Comparison of ENCODE assay signal across 20 cellular contexts in genomic region chr7:158549834-158550700, GRCh38. TPM values are rescaled to one million over a fixed set of nuclear protein-coding genes. Genes with fewer than 3 reads are reported as not detected.
DNase-seq lines count a peak whose midpoint lies in the region; ATAC-seq and TF ChIP-seq lines count a peak whose summit lies in the region.
"Had no signal": no experiment of that assay in that cellular context is flagged by ENCODE, and none has a peak within 500 bp of the region (broad histone marks: within the 10 kb centered on the region; RNA-seq: fewer than 3 reads in every experiment).

No MANE protein-coding gene starts in this region.

- peaks cover 0 to 3% (median 0%) of the 10 kb centered on the region in 7 donors for H3K9me3 Mint-ChIP-seq in CD14-positive monocyte
- H3K9me3 Mint-ChIP-seq: CD4-positive, alpha-beta memory T cell; T-helper 1 cell treated with Interleukin-12 subunit alpha and Interleukin-12 subunit beta and Interleukin-4 antibody, amounts not matched to agents 30 μg/mL and 1 μg/mL, for 36 hours had no signal

- H3K36me3 ChIP-seq in SJSA1 (peaks cover 53% of the 10 kb centered on the region), gastrocnemius medialis (no peaks in the 10 kb centered on the region), HAP-1 (replicated peaks) (no peaks in the 10 kb centered on the region), colonic mucosa (no peaks in the 10 kb centered on the region)
- H3K36me3 ChIP-seq: adrenal gland had no signal

- peak overlapping the region; percentile 62 for H3K27ac ChIP-seq in SJSA1
- H3K27ac ChIP-seq in gastrocnemius medialis = no peak overlapping the region
- H3K27ac ChIP-seq in colonic mucosa = no peak overlapping the region
- H3K27ac ChIP-seq: adrenal gland, SK-N-MC had no signal

- in situ Hi-C loops in gastrocnemius medialis (cut with MboI; ENCODE audit: low sequenced_read_pairs in 4 of 4) = no loop called here
- in situ Hi-C loops in HAP-1 (cut with MboI; ENCODE audit: low sequenced_read_pairs) = no loop called here

- H3K4me3 ChIP-seq in SJSA1 = no peak overlapping the region
- peak overlapping the region; percentile 14 to 37 (median 32) for H3K4me3 ChIP-seq in gastrocnemius medialis
- H3K4me3 ChIP-seq in HAP-1 = no peak overlapping the region
- H3K4me3 ChIP-seq in colonic mucosa = no peak overlapping the region
- H3K4me3 ChIP-seq: adrenal gland, SK-N-MC had no signal

- H3K4me1 Mint-ChIP-seq in CD14-positive monocyte = no peaks in the 10 kb centered on the region
- H3K4me1 Mint-ChIP-seq: CD4-positive, alpha-beta memory T cell had no signal

- ATAC-seq in left ventricle myocardium superior = peak; percentile 31
- ATAC-seq in gastrocnemius medialis = no peak
- ATAC-seq in HG03521 (IDR thresholded peaks at IDR 0.05; ENCODE audit: unreplicated experiment) = no peak

- H3K9me3 ChIP-seq in SJSA1 (replicated peaks) (no peaks in the 10 kb centered on the region; the same call in 1 of the 2 replicates), gastrocnemius medialis (no peaks in the 10 kb centered on the region), HAP-1 (no peaks in the 10 kb centered on the region), colonic mucosa (no peaks in the 10 kb centered on the region)
- H3K9me3 ChIP-seq: adrenal gland had no signal

- TF ChIP-seq CTCF in CD14-positive monocyte (IDR thresholded peaks at IDR 0.05) (no peak), gastrocnemius medialis (IDR thresholded peaks at IDR 0.05 in 4 of 5, conservative IDR thresholded peaks at IDR 0.05 in 1 of 5) (no peak), colonic mucosa (IDR thresholded peaks at IDR 0.05) (no peak)

- H3K27me3 ChIP-seq in SJSA1 (replicated peaks) = no peaks in the 10 kb centered on the region
- peaks cover 0 to 6% (median 0%) of the 10 kb centered on the region in 3 donors for H3K27me3 ChIP-seq in gastrocnemius medialis
- no peaks in the 10 kb centered on the region for H3K27me3 ChIP-seq in HAP-1 (ENCODE audit: low read depth)
- H3K27me3 ChIP-seq in colonic mucosa = no peaks in the 10 kb centered on the region
- H3K27me3 ChIP-seq: adrenal gland had no signal

- no peak overlapping the region for H3K27ac Mint-ChIP-seq in CD14-positive monocyte
- H3K27ac Mint-ChIP-seq: T-helper 1 cell treated with Interleukin-12 subunit alpha and Interleukin-12 subunit beta and Interleukin-4 antibody, amounts not matched to agents 30 μg/mL and 1 μg/mL, for 36 hours had no signal

- H3K4me1 ChIP-seq in SJSA1 (replicated peaks) = peaks cover 39% of the 10 kb centered on the region
- no peaks in the 10 kb centered on the region for H3K4me1 ChIP-seq in gastrocnemius medialis
- H3K4me1 ChIP-seq in HAP-1 = no peaks in the 10 kb centered on the region
- no peaks in the 10 kb centered on the region for H3K4me1 ChIP-seq in colonic mucosa
- H3K4me1 ChIP-seq: adrenal gland had no signal

- H3K27me3 Mint-ChIP-seq in CD14-positive monocyte (ENCODE audit: low read depth in 3 of 3) = peaks cover 3 to 6% (median 5%) of the 10 kb centered on the region in 3 donors

- DNase-seq in CD14-positive monocyte (ENCODE audit: low spot score) = peak; percentile 34
- peak; percentile 64 to 70 for DNase-seq in SJSA1 (ENCODE audit: low read depth in 1 of 2, low spot score in 2 of 2)
- DNase-seq in left ventricle myocardium superior = no peak
- DNase-seq in gastrocnemius medialis = no peak
- DNase-seq in SHP77 treated with DMSO at 0.1 percent for 48 hours (lab: John Stamatoyannopoulos, UW) = no peak
- no peak for DNase-seq in HAP-1 (ENCODE audit: low spot score in 2 of 2)
- no peak for DNase-seq in colonic mucosa
- DNase-seq: activated CD4-positive, alpha-beta T cell treated with anti-CD3 and anti-CD28 coated beads for 48 hours; activated naive CD4-positive, alpha-beta T cell; activated T-cell treated with anti-CD3 and anti-CD28 coated beads, Interleukin-2, amount 50 U/mL, for 48 hours; CD4-positive, alpha-beta memory T cell; NCI-H1048; NCI-H187; NCI-H69; stimulated activated CD4-positive, alpha-beta T cell treated with anti-CD3 and anti-CD28 coated beads, Interleukin-4, amount 100 ng/mL, for 4 hours; stimulated activated naive CD4-positive, alpha-beta T cell had no signal

- H3K9ac ChIP-seq in colonic mucosa (ENCODE audit: low read depth in 2 of 2, low read length in 2 of 2) = no peak overlapping the region

- no peak overlapping the region for H3K4me3 Mint-ChIP-seq in CD14-positive monocyte
- H3K4me3 Mint-ChIP-seq: CD4-positive, alpha-beta memory T cell; T-helper 1 cell treated with Interleukin-12 subunit alpha and Interleukin-12 subunit beta and Interleukin-4 antibody, amounts not matched to agents 30 μg/mL and 1 μg/mL, for 36 hours had no signal

- intact Hi-C loops in CD14-positive monocyte (cut with micrococcal nuclease) (no loop called here), left ventricle myocardium superior (cut with micrococcal nuclease) (no loop called here), gastrocnemius medialis (cut with DNase I; ENCODE audit: low total_unique reads) (no loop called here), colonic mucosa (cut with DNase I) (no loop called here)

- TF ChIP-seq POLR2A in gastrocnemius medialis (IDR thresholded peaks at IDR 0.05) = no peak

- H3K36me3 Mint-ChIP-seq in CD14-positive monocyte = no peaks in the 10 kb centered on the region
- H3K36me3 Mint-ChIP-seq: CD4-positive, alpha-beta memory T cell had no signal

RNA-seq across cellular contexts. Expression of gene PTPRN2, which starts 37.6 kb away (rescaled TPM):
- polyA plus RNA-seq in CD14-positive monocyte = under 1 TPM; 0.25 to 0.97 TPM
- total RNA-seq in SJSA1 (2014; rRNA removed; shearing (Covaris generic)) = 1.2 and 2.1 TPM in 2 replicates
- total RNA-seq in left ventricle myocardium superior = 1.3 TPM
- under 1 TPM; 0.66 to 0.85 (median 0.81) TPM for total RNA-seq in gastrocnemius medialis
- total RNA-seq in colonic mucosa = 10 to 100 TPM; 14.7 to 21.6 TPM

Comparison
In these comparisons a context has a peak if more than half of its experiments do, and no peak if none do; other contexts are left out.
1. DNase-seq: peak in CD14-positive monocyte (single experiment) and SJSA1 (2 of 2); none in left ventricle myocardium superior (single experiment), gastrocnemius medialis (0 of 2), SHP77 treated with DMSO at 0.1 percent for 48 hours (single experiment), HAP-1 (0 of 2) and colonic mucosa (single experiment).
2. H3K4me3 ChIP-seq: peak in gastrocnemius medialis (4 of 4); none in SJSA1 (single experiment), HAP-1 (single experiment) and colonic mucosa (single experiment).